Comparison of ENCODE assay signal across 1 cellular context in the genomic region with DNA sequence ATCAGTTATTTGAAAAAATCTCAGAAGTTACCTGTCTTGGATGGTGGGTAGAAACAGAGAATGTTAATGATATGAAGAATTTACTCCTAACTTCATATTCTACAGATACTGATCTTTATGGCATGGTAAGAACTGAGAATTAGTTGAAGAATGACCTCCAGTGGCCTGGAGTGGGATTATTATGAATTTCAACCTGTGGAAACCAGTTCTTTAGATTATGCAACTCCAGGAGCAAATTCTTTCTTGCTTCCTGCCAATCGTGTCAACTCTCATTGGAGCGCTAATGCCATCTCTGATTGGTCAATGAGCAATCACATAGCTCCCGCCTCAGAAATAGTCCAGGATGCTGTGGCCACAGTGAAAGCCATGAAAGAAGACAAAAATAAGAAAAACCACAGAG.
TF ChIP-seq lines count a peak whose summit lies in the region.

No MANE protein-coding gene starts in this region.

TF ChIP-seq in H1, 55 proteins besides CTCF, POLR2A, EP300 and RAD21 (continued from another document):
- peak; percentile 96 for TF ChIP-seq CEBPB (IDR thresholded peaks at IDR 0.05; ENCODE audit: low read depth, low read length)
